In the genomic region with DNA sequence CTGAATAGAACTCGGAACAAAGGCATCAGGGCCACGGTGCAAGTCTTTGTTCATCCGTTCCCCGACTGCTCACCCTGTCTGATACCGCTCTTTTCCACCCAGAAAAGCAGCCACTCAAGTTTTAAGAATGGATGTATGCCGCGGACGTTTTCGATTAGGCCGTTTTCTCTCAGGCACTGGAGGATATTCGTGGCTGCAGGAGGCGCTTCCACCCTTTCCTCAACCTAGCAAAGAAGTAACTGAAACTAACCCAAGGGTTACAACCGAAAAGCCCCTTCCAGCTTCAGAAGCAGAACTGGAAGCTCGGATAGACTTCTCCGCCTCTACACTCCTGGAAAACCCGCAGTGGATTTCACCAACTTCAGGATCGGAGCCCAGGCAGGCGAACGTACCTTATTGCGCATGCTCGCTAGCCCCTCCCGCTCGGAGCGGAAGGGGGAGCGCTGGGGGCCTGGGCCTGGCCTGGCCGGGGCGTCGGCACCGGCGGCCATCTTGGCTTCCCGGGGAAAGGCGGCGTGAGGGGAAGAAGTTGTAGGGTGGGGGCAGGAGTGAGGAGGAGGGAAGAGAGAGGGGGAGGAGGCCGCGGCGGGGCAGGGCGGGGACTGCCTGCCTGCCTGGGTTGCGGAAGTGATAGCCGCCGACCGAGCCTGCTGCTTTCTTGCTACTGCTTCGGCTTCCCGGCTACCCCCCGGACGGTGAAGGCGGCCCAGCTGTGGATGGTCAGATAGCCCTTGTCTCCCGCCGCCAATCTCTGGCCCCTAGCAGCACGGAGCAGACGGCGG, we compare ENCODE assay signal across 8 cellular contexts. TPM values are rescaled to one million over a fixed set of nuclear protein-coding genes. Genes with fewer than 3 reads are reported as not detected.
A peak's percentile ranks its signal among the peaks of the same experiment; 100 is the strongest.
DNase-seq lines count a peak whose midpoint lies in the region; ATAC-seq and FAIRE-seq lines count a peak whose summit lies in the region.

TSS of gene ACTR3 (plus strand) at position 619 of the 782 bp plus-strand sequence. CDS start 191 bp downstream, outside the sequence.

- peak; percentile 81 for FAIRE-seq in islet of Langerhans (lab: Jason Lieb, UNC)

- DNase-seq in AG20443 (ENCODE audit: low spot score) = peak; percentile 97
- peak; percentile 99 for DNase-seq in NCI-H460 (ENCODE audit: extremely low read depth, low read depth)
- DNase-seq in activated CD4-positive, CD25-positive, alpha-beta regulatory T cell treated with anti-CD3 and anti-CD28 coated beads, Interleukin-2, amount 50 U/mL, for 72 hours = peak; percentile 96
- peak; percentile 39 to 85 for DNase-seq in cerebellar nuclear complex (lab: John Stamatoyannopoulos, UW)
- DNase-seq in stimulated activated CD4-positive, alpha-beta T cell treated with anti-CD3 and anti-CD28 coated beads, Interleukin-12 subunit alpha, Interleukin-12 subunit beta, amount 100 ng/mL, for 4 hours = peak; percentile 96

- ATAC-seq in GM19043 (IDR thresholded peaks at IDR 0.05; ENCODE audit: low read depth, unreplicated experiment) (peak; percentile 46), HG03378 (IDR thresholded peaks at IDR 0.05; ENCODE audit: unreplicated experiment) (peak; percentile 50)

RNA-seq across cellular contexts. Expression of gene ACTR3, which starts in this region (rescaled TPM):
- 252 and 261 TPM in 2 replicates for total RNA-seq in NCI-H460 (2014; rRNA removed; shearing (Covaris generic))
- polyA plus RNA-seq in NCI-H460 (2014; cell fraction: nucleus; rRNA removed) = 126 and 173 TPM in 2 replicates

Comparison
In these comparisons a context has a peak if more than half of its experiments do, and no peak if none do; other contexts are left out.
1. Peak in every context shown above with its lines: DNase-seq and ATAC-seq.